8 cellular contexts compared by ENCODE assay signal in the genomic region with DNA sequence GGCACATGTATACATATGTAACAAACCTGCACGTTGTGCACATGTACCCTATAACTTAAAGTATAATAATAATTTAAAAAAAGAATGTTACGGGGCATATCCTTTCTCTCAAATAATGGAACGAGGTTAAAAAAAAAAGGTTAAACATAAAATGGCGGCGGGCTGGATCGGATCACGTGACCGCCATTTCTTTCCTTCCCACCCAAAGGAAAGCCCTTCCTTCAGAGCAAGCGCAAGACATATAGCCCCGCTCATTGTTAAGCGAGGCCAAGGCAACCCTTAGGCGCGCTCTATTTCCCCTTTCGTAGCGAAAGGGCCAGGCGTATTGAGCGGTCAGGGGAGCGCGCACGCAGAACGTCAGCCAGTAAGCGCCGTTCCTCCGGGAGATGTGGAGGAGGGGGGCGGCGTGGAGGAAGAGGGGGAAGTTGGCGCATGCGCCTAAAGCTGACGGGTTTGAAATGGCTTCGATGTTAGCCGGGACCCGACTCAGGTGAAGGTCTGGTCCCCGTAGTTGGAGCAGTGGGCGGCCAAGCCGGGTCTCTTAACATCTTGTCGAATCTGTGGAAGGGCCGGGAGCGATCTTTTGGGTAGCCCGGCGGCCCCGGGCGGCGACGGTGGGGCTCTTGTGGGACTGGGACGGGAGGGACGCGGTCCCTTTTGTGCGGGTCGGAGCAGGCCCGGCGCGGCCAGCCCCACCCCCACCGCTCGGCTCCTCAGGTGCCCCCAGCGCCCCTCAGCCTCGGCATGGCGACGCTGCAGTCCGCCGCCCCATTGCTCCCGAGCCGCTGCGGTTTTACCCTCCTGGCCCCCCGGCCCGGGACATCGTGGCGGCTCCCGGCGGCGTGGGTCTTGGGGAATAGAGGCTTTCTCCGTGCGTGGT. TPM values are rescaled to one million over a fixed set of nuclear protein-coding genes. Genes with fewer than 3 reads are reported as not detected.
DNase-seq lines count a peak whose midpoint lies in the region; ATAC-seq, FAIRE-seq and TF ChIP-seq lines count a peak whose summit lies in the region.

A gene with protein sequence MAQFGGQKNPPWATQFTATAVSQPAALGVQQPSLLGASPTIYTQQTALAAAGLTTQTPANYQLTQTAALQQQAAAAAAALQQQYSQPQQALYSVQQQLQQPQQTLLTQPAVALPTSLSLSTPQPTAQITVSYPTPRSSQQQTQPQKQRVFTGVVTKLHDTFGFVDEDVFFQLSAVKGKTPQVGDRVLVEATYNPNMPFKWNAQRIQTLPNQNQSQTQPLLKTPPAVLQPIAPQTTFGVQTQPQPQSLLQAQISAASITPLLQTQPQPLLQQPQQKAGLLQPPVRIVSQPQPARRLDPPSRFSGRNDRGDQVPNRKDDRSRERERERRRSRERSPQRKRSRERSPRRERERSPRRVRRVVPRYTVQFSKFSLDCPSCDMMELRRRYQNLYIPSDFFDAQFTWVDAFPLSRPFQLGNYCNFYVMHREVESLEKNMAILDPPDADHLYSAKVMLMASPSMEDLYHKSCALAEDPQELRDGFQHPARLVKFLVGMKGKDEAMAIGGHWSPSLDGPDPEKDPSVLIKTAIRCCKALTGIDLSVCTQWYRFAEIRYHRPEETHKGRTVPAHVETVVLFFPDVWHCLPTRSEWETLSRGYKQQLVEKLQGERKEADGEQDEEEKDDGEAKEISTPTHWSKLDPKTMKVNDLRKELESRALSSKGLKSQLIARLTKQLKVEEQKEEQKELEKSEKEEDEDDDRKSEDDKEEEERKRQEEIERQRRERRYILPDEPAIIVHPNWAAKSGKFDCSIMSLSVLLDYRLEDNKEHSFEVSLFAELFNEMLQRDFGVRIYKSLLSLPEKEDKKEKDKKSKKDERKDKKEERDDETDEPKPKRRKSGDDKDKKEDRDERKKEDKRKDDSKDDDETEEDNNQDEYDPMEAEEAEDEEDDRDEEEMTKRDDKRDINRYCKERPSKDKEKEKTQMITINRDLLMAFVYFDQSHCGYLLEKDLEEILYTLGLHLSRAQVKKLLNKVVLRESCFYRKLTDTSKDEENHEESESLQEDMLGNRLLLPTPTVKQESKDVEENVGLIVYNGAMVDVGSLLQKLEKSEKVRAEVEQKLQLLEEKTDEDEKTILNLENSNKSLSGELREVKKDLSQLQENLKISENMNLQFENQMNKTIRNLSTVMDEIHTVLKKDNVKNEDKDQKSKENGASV (plus strand): TSS at position 447 of the 880 bp plus-strand sequence. CDS start 1,266 bp downstream, outside the sequence.

- peak within 1 kb of the TSS; percentile 96 for H4K8ac ChIP-seq in trophoblast cell (ENCODE audit: low read depth, low read length)

- FAIRE-seq in GM12892 (lab: Jason Lieb, UNC): peak; percentile 98

- peak within 1 kb of the TSS; percentile 92 for H4K12ac ChIP-seq in trophoblast cell (ENCODE audit: low read depth, low read length)

- peak within 1 kb of the TSS; percentile 94 for H2AK5ac ChIP-seq in trophoblast cell (ENCODE audit: low read length)

- H3K36me3 ChIP-seq in adrenal gland (replicated peaks in 1 of 2) (peaks cover 0 to 24% of the 10 kb centered on the region in 2 donors), trophoblast cell (ENCODE audit: control insufficient read depth in 1 of 2, insufficient read depth in 2 of 2, low read length in 2 of 2) (peaks cover 19 to 23% of the 10 kb centered on the region in 2 experiments), transverse colon (peaks cover 0 to 12% (median 6%) of the 10 kb centered on the region in 4 donors)

- H3K4me2 ChIP-seq in trophoblast cell (ENCODE audit: low read length): peak within 1 kb of the TSS; percentile 79

- peaks cover 7% of the 10 kb centered on the region for H3K79me1 ChIP-seq in trophoblast cell (ENCODE audit: low read length)

- H3K4ac ChIP-seq in trophoblast cell (ENCODE audit: low read depth, low read length): peak within 1 kb of the TSS; percentile 99

- H3K4me3 ChIP-seq in adrenal gland: peak within 1 kb of the TSS; percentile 34 to 82 (median 60)
- peak within 1 kb of the TSS; percentile 99 for H3K4me3 ChIP-seq in trophoblast cell (ENCODE audit: low read depth, low read length)
- peak within 1 kb of the TSS; percentile 87 to 99 (median 88) for H3K4me3 ChIP-seq in transverse colon

- peak; percentile 91 for DNase-seq in GM12892 (ENCODE audit: insufficient read length)
- peak; percentile 99 for DNase-seq in NCI-H146 (lab: John Stamatoyannopoulos, UW)
- DNase-seq in T-helper 1 cell: peak; percentile 93 to 99 (median 96)
- peak; percentile 96 to 98 (median 97) for DNase-seq in adrenal gland
- peak; percentile 98 for DNase-seq in cardiac septum (ENCODE audit: low spot score)
- DNase-seq in trophoblast cell: peak; percentile 99 to 100
- peak; percentile 98 for DNase-seq in transverse colon

- peak within 1 kb of the TSS; percentile 62 to 97 (median 89) for H3K27ac ChIP-seq in adrenal gland
- peak within 1 kb of the TSS; percentile 94 for H3K27ac ChIP-seq in trophoblast cell (ENCODE audit: low read depth, low read length)
- peak within 1 kb of the TSS; percentile 86 to 97 (median 94) for H3K27ac ChIP-seq in transverse colon

- peak within 1 kb of the TSS; percentile 85 for H3K18ac ChIP-seq in trophoblast cell (ENCODE audit: low read length)

- TF ChIP-seq EP300 in transverse colon (IDR thresholded peaks at IDR 0.05; ENCODE audit: low read depth): no peak

- H3K79me2 ChIP-seq in trophoblast cell (ENCODE audit: control insufficient read depth, insufficient read depth, low read length, poor library complexity): peaks cover 12% of the 10 kb centered on the region

- peak within 1 kb of the TSS; percentile 88 for H4K91ac ChIP-seq in trophoblast cell (ENCODE audit: low read depth, low read length)

- intact Hi-C loops in adrenal gland (cut with DNase I): loop anchor here in 1 of 2 donors (10.0 kb wide), 1 partner anchor 176 kb away; no protein-coding TSS in a partner anchor
- intact Hi-C loops in cardiac septum (cut with DNase I): loop anchor here (1.0 to 10.0 kb wide), 2 partner anchors 166 to 194 kb away; a partner anchor contains a TSS
- intact Hi-C loops in transverse colon (cut with DNase I; ENCODE audit: low total_unique reads): no loop called here

- peak within 1 kb of the TSS; percentile 99 for H3K9ac ChIP-seq in trophoblast cell (ENCODE audit: low read length)

- in situ Hi-C loops in transverse colon (cut with MboI; ENCODE audit: low pct_ligation_motif_present in 1 of 4, low pct_unique_long_range_greater_than_20kb in 1 of 4, low sequenced_read_pairs in 3 of 4): loop anchor here in 3 of 4 donors (25.0 kb wide), 2 partner anchors 159 to 184 kb away; a partner anchor contains a TSS

- no peak for TF ChIP-seq CTCF in adrenal gland (IDR thresholded peaks at IDR 0.05)
- no peak for TF ChIP-seq CTCF in transverse colon (IDR thresholded peaks at IDR 0.05)

- ATAC-seq in HG02852 (IDR thresholded peaks at IDR 0.05; ENCODE audit: unreplicated experiment): peak; percentile 99

- peak within 1 kb of the TSS; percentile 90 for H2BK5ac ChIP-seq in trophoblast cell (ENCODE audit: low read depth, low read length, poor library complexity)

- H3K27me3 ChIP-seq in adrenal gland (no peaks in the 10 kb centered on the region), trophoblast cell (ENCODE audit: insufficient read depth, low read length) (no peaks in the 10 kb centered on the region), transverse colon (no peaks in the 10 kb centered on the region)

- peak within 1 kb of the TSS; percentile 82 for H2AFZ ChIP-seq in trophoblast cell (ENCODE audit: insufficient read depth, low read length, poor library complexity)

- 0% methylated on average over 11 to 72 of the region's 72 CpGs for WGBS in adrenal gland, 4 donors
- WGBS in trophoblast cell (ENCODE audit: extremely low coverage, insufficient coverage, insufficient read length): no CpG with 5 or more reads among the region's 72 CpGs
- WGBS in transverse colon (ENCODE audit: low coverage in 1 of 2), 2 donors: 1 to 4% methylated on average over 5 to 51 of the region's 72 CpGs

- H2BK120ac ChIP-seq in trophoblast cell (ENCODE audit: insufficient read depth, low read length, poor library complexity): peak within 1 kb of the TSS; percentile 90

- no peak within 1 kb of the TSS for H3K23ac ChIP-seq in trophoblast cell (ENCODE audit: low read length)

- no peak within 1 kb of the TSS for H2BK12ac ChIP-seq in trophoblast cell (ENCODE audit: low read length)

- TF ChIP-seq POLR2A in GM12892 (IDR thresholded peaks at IDR 0.05; ENCODE audit: low read depth, low read length): peak; percentile 89
- peak; percentile 53 to 90 for TF ChIP-seq POLR2A in adrenal gland (IDR thresholded peaks at IDR 0.05)
- peak; percentile 77 for TF ChIP-seq POLR2A in transverse colon (IDR thresholded peaks at IDR 0.05)

- H3K9me3 ChIP-seq in adrenal gland (replicated peaks in 1 of 3) (no peaks in the 10 kb centered on the region), trophoblast cell (ENCODE audit: insufficient read depth, low read depth, low read length) (no peaks in the 10 kb centered on the region), transverse colon (no peaks in the 10 kb centered on the region)

- H3K14ac ChIP-seq in trophoblast cell (ENCODE audit: low read length): peak within 1 kb of the TSS; percentile 99

- H3K4me1 ChIP-seq in adrenal gland (replicated peaks in 1 of 2) (peaks cover 4 to 18% of the 10 kb centered on the region in 2 donors), trophoblast cell (ENCODE audit: control insufficient read depth in 1 of 2, insufficient read depth in 2 of 2, low read length in 2 of 2) (peaks cover 0 to 4% of the 10 kb centered on the region in 2 experiments), transverse colon (peaks cover 0 to 12% (median 10%) of the 10 kb centered on the region in 4 donors)

RNA-seq across cellular contexts. Expression of the gene that starts here (rescaled TPM):
- 47.2 TPM for polyA plus RNA-seq in GM12892 (2012; ENCODE audit: missing spikeins)
- 10 to 100 TPM; 26.0 to 71.7 (median 55.6) TPM for total RNA-seq in adrenal gland
- polyA plus RNA-seq in adrenal gland: 10 to 100 TPM; 94.1 to 99.2 (median 97.6) TPM
- total RNA-seq in cardiac septum: 29.8 TPM
- 78.0 and 83.9 TPM in 2 replicates for polyA plus RNA-seq in trophoblast cell (2013)
- total RNA-seq in transverse colon: 10 to 100 TPM; 42.0 to 99.9 (median 56.0) TPM

Comparison
In these comparisons a context has a peak if more than half of its experiments do, and no peak if none do; other contexts are left out.
1. Peak in every context shown above with its lines: DNase-seq, ATAC-seq, H3K4me3 ChIP-seq and H3K27ac ChIP-seq.